In the genomic region with DNA sequence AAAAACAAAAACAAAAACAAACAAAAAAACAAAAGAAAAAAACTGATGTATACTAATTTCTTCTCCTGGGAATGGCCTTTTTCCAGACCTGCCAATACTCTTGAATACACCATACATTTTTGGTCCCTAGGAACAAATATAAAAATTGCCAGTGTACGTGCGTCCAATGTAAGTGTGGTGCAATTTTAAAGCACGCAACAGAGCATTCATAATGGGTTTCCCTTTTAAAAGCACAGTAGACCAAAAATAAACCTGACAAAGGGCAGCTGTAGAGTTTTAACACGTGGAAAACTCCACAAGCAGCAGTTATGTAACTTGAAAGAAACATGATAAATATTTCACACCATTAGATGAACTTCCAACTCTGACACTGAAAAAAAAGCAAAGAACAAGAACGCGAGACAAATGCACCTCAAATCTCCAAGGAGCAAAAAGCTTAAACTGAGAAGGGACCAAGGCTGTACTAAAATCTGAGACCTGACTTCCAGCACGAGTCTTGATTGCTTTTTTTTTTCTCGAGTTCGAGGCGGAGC, we compare ENCODE assay signal across 8 cellular contexts. TPM values are rescaled to one million over a fixed set of nuclear protein-coding genes. Genes with fewer than 3 reads are reported as not detected.
DNase-seq lines count a peak whose midpoint lies in the region; ATAC-seq and FAIRE-seq lines count a peak whose summit lies in the region.

No MANE protein-coding gene starts in this region.

- DNase-seq in stimulated activated naive CD8-positive, alpha-beta T cell treated with anti-CD3 and anti-CD28 coated beads, Interleukin-15, Interleukin-2, amounts not matched to agents 100 U/mL and 50 U/mL, for 24 hours: no peak
- DNase-seq in MV-4-11 (lab: John Stamatoyannopoulos, UW) (peak; percentile 19), RCC 7860 (ENCODE audit: low spot score) (no peak), amygdala (lab: John Stamatoyannopoulos, UW) (no peak)
- DNase-seq in naive thymus-derived CD4-positive, alpha-beta T cell: peak in 4 of 9 donors; percentile 9 to 27 (median 20)

- H3K4me1 Mint-ChIP-seq in stimulated activated naive CD8-positive, alpha-beta T cell treated with anti-CD3 and anti-CD28 coated beads, Interleukin-15, Interleukin-2, amounts not matched to agents 100 ng/mL and 50 ng/mL, for 24 hours (ENCODE audit: low read depth): peaks cover 25% of the 10 kb centered on the region
- peaks cover 14 to 22% (median 17%) of the 10 kb centered on the region in 7 donors for H3K4me1 Mint-ChIP-seq in naive thymus-derived CD4-positive, alpha-beta T cell

- ATAC-seq in stimulated activated naive CD8-positive, alpha-beta T cell treated with anti-CD3 and anti-CD28 coated beads, Interleukin-15, Interleukin-2, amounts not matched to agents 100 U/mL and 50 U/mL, for 24 hours: no peak
- no peak for ATAC-seq in naive thymus-derived CD4-positive, alpha-beta T cell
- no peak for ATAC-seq in GM21737 (IDR thresholded peaks at IDR 0.05; ENCODE audit: unreplicated experiment)

- peak overlapping the region; percentile 73 for H3K4me3 Mint-ChIP-seq in stimulated activated naive CD8-positive, alpha-beta T cell treated with anti-CD3 and anti-CD28 coated beads, Interleukin-15, Interleukin-2, amounts not matched to agents 100 ng/mL and 50 ng/mL, for 24 hours
- H3K4me3 Mint-ChIP-seq in naive thymus-derived CD4-positive, alpha-beta T cell: peak overlapping the region; percentile 74 to 88 (median 82)

- CTCF ChIA-PET in naive thymus-derived CD4-positive, alpha-beta T cell (lab: Charles Lee): interaction anchor here (1.1 to 1.7 kb wide), 2 partner anchors 11 to 30 kb away, joined by 3 to 9 read pairs; no protein-coding TSS in a partner anchor

- peaks cover 48% of the 10 kb centered on the region for H3K27me3 Mint-ChIP-seq in stimulated activated naive CD8-positive, alpha-beta T cell treated with anti-CD3 and anti-CD28 coated beads, Interleukin-15, Interleukin-2, amounts not matched to agents 100 ng/mL and 50 ng/mL, for 24 hours
- peaks cover 23 to 48% (median 38%) of the 10 kb centered on the region in 5 donors for H3K27me3 Mint-ChIP-seq in naive thymus-derived CD4-positive, alpha-beta T cell

- H3K27ac Mint-ChIP-seq in stimulated activated naive CD8-positive, alpha-beta T cell treated with anti-CD3 and anti-CD28 coated beads, Interleukin-15, Interleukin-2, amounts not matched to agents 100 ng/mL and 50 ng/mL, for 24 hours: peak overlapping the region; percentile 4
- H3K27ac Mint-ChIP-seq in naive thymus-derived CD4-positive, alpha-beta T cell: peak overlapping the region in 6 of 9 donors; percentile 4 to 70 (median 26)

- no peaks in the 10 kb centered on the region for H3K36me3 ChIP-seq in ectodermal cell (ENCODE audit: control insufficient read depth, insufficient read depth, low read length)
- no peaks in the 10 kb centered on the region for H3K36me3 ChIP-seq in naive thymus-derived CD4-positive, alpha-beta T cell (ENCODE audit: control insufficient read depth in 2 of 3, insufficient read depth in 3 of 3, low read length in 3 of 3)

- FAIRE-seq in RCC 7860 (lab: Jason Lieb, UNC): no peak

- peaks cover 12% of the 10 kb centered on the region for H3K4me1 ChIP-seq in ectodermal cell (ENCODE audit: control insufficient read depth, insufficient read depth, low read length)
- H3K4me1 ChIP-seq in naive thymus-derived CD4-positive, alpha-beta T cell (ENCODE audit: control insufficient read depth in 2 of 2, insufficient read depth in 2 of 2, low read length in 2 of 2): peaks cover 0 to 10% of the 10 kb centered on the region in 2 donors

- peak overlapping the region; percentile 65 for H3K4me3 ChIP-seq in ectodermal cell (ENCODE audit: insufficient read depth, low read depth, low read length)
- H3K4me3 ChIP-seq in naive thymus-derived CD4-positive, alpha-beta T cell (ENCODE audit: low read length): peak overlapping the region; percentile 68

- POLR2A ChIA-PET in naive thymus-derived CD4-positive, alpha-beta T cell (lab: Charles Lee): interaction anchor here (0.6 to 1.7 kb wide), 3 partner anchors 31 to 84 kb away, joined by 5 to 7 read pairs (median 6); no protein-coding TSS in a partner anchor

- intact Hi-C loops in naive thymus-derived CD4-positive, alpha-beta T cell (cut with micrococcal nuclease): loop anchor here (1.0 to 2.0 kb wide), 4 partner anchors 30 to 218 kb away; no protein-coding TSS in a partner anchor

- H3K27me3 ChIP-seq in ectodermal cell (ENCODE audit: control insufficient read depth, insufficient read depth, low read length, poor library complexity, severe bottlenecking): peaks cover 24% of the 10 kb centered on the region
- H3K27me3 ChIP-seq in naive thymus-derived CD4-positive, alpha-beta T cell (ENCODE audit: control insufficient read depth in 2 of 2, insufficient read depth in 2 of 2, low read length in 2 of 2): no peaks in the 10 kb centered on the region

- H3K27ac ChIP-seq in ectodermal cell (ENCODE audit: insufficient read depth, low read depth, low read length, poor library complexity, severe bottlenecking): peak overlapping the region; percentile 58
- H3K27ac ChIP-seq in naive thymus-derived CD4-positive, alpha-beta T cell (ENCODE audit: low read depth, low read length): no peak overlapping the region

- 25 to 27% methylated on average over 10 of the region's 10 CpGs for WGBS in ectodermal cell, 2 experiments

- H3K9me3 ChIP-seq in ectodermal cell (ENCODE audit: control insufficient read depth, low read length): no peaks in the 10 kb centered on the region
- H3K9me3 ChIP-seq in naive thymus-derived CD4-positive, alpha-beta T cell (ENCODE audit: control insufficient read depth in 2 of 3, low read length in 3 of 3): no peaks in the 10 kb centered on the region

- H3K9me3 Mint-ChIP-seq in stimulated activated naive CD8-positive, alpha-beta T cell treated with anti-CD3 and anti-CD28 coated beads, Interleukin-15, Interleukin-2, amounts not matched to agents 100 ng/mL and 50 ng/mL, for 24 hours: no peaks in the 10 kb centered on the region
- H3K9me3 Mint-ChIP-seq in naive thymus-derived CD4-positive, alpha-beta T cell: peaks cover 0 to 7% (median 0%) of the 10 kb centered on the region in 11 donors

- H3K36me3 Mint-ChIP-seq in stimulated activated naive CD8-positive, alpha-beta T cell treated with anti-CD3 and anti-CD28 coated beads, Interleukin-15, Interleukin-2, amounts not matched to agents 100 ng/mL and 50 ng/mL, for 24 hours (ENCODE audit: low read depth): no peaks in the 10 kb centered on the region
- H3K36me3 Mint-ChIP-seq in naive thymus-derived CD4-positive, alpha-beta T cell: peaks cover 0 to 3% (median 0%) of the 10 kb centered on the region in 5 donors

RNA-seq across cellular contexts. Expression of gene JAM2, which starts 0.4 kb away (rescaled TPM):
- 11.3 TPM for polyA plus RNA-seq in ectodermal cell (2013, experiment 1 of 4)
- 9.0 TPM for polyA plus RNA-seq in ectodermal cell (2013, experiment 2 of 4)
- 18.4 TPM for polyA plus RNA-seq in ectodermal cell (2013, experiment 3 of 4)
- 17.5 TPM for polyA plus RNA-seq in ectodermal cell (2013, experiment 4 of 4)
- under 1 TPM in 2 of 5 experiments, not detected in 3; 0.17 to 0.44 TPM for total RNA-seq in naive thymus-derived CD4-positive, alpha-beta T cell
- polyA plus RNA-seq in naive thymus-derived CD4-positive, alpha-beta T cell: under 1 TPM; 0.04 to 0.06 TPM

RNA-seq across cellular contexts. Expression of gene MRPL39, which starts 31.4 kb away (rescaled TPM):
- 43.0 TPM for polyA plus RNA-seq in ectodermal cell (2013, experiment 1 of 4)
- polyA plus RNA-seq in ectodermal cell (2013, experiment 2 of 4): 39.0 TPM
- 42.1 TPM for polyA plus RNA-seq in ectodermal cell (2013, experiment 3 of 4)
- 44.6 TPM for polyA plus RNA-seq in ectodermal cell (2013, experiment 4 of 4)
- total RNA-seq in naive thymus-derived CD4-positive, alpha-beta T cell: 10 to 100 TPM in 3 of 5 experiments, 1 to 10 TPM in 2; 7.6 to 35.7 (median 19.5) TPM
- 10 to 100 TPM; 46.4 to 53.6 TPM for polyA plus RNA-seq in naive thymus-derived CD4-positive, alpha-beta T cell
